ENCODE assay signal across 14 cellular contexts in the genomic region with DNA sequence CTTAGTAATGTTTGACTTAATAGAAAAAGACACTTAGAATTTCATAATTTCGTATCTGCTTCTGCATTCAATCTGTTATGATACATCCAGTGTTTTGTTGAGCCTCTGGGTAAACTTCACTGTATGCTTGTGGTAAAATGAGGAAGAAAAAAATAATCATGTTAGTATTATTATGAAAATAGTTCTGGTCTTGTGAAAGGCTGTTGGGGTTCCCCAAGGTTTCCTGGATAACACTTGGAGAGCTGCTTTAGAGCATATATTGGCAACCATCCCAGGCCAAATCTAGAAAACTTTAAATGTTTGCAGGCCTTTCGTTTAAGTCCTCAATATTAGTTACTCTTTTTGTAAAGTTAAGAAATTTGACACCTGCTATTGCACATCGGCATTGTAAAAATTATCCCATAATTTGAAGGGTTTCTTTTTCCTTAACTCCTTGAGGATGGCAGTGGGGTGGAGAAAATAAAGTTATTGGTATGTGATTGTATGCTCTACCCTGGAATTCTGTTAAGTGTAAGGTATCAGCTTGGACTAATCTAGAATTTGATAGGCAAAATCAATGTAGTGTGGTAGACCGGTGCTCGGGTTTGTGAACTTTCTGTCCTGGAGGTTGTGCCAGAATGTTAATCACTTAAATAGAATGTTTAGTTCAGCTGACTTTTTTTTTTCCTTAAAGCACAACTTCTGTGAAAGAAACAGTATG. TPM values are rescaled to one million over a fixed set of nuclear protein-coding genes. Genes with fewer than 3 reads are reported as not detected.
DNase-seq lines count a peak whose midpoint lies in the region; ATAC-seq, FAIRE-seq and TF ChIP-seq lines count a peak whose summit lies in the region.
"Had no signal": no experiment of that assay in that cellular context is flagged by ENCODE, and none has a peak within 500 bp of the region (broad histone marks: within the 10 kb centered on the region; RNA-seq: fewer than 3 reads in every experiment).

No MANE protein-coding gene starts in this region.

- H3K4me1 Mint-ChIP-seq in endodermal cell: peaks cover 35% of the 10 kb centered on the region

- TF ChIP-seq CTCF in K562 (IDR thresholded peaks at IDR 0.05 in 2 of 3, conservative IDR thresholded peaks at IDR 0.05 in 1 of 3; ENCODE audit: insufficient read depth in 2 of 3, low read depth in 1 of 3, low read length in 3 of 3): no peak
- no peak for TF ChIP-seq CTCF in endodermal cell (conservative IDR thresholded peaks at IDR 0.05)

- H3K4me1 ChIP-seq in K562 (replicated peaks in 1 of 2; ENCODE audit: control insufficient read depth in 2 of 2, insufficient read depth in 2 of 2, low read length in 2 of 2): no peaks in the 10 kb centered on the region; a peak in 2 of 5 replicates
- peaks cover 6% of the 10 kb centered on the region for H3K4me1 ChIP-seq in endodermal cell (ENCODE audit: control insufficient read depth, insufficient read depth, low read length)

- H3K27ac Mint-ChIP-seq in endodermal cell: no peak overlapping the region

- no peaks in the 10 kb centered on the region for H3K27me3 Mint-ChIP-seq in endodermal cell (ENCODE audit: insufficient read depth)

- H3K4me3 ChIP-seq in K562 (no peak overlapping the region), endodermal cell (ENCODE audit: low read length) (no peak overlapping the region)
- H3K4me3 ChIP-seq: uterus had no signal

- H3K9ac ChIP-seq in K562 (ENCODE audit: insufficient read depth in 1 of 2, low read depth in 2 of 2, low read length in 2 of 2): no peak overlapping the region
- no peak overlapping the region for H3K9ac ChIP-seq in endodermal cell (ENCODE audit: extremely low read depth, low read length, poor library complexity, severe bottlenecking)

- H3K36me3 ChIP-seq in K562 (ENCODE audit: control insufficient read depth, insufficient read depth, low read length): peaks cover 94% of the 10 kb centered on the region
- peaks cover 96% of the 10 kb centered on the region for H3K36me3 ChIP-seq in endodermal cell (ENCODE audit: control insufficient read depth, insufficient read depth, low read length)
- H3K36me3 ChIP-seq: uterus had no signal

- TF ChIP-seq RAD21 in K562 (CRISPR knock-in tag; conservative IDR thresholded peaks at IDR 0.05 in 1 of 2, IDR thresholded peaks at IDR 0.05 in 1 of 2): no peak

- DNase-seq in NOMO-1 (lab: John Stamatoyannopoulos, UW; ENCODE audit: unreplicated experiment in 2 of 2) (peak; percentile 4 to 21), NOMO-1 treated with dmso at 0.1 percent for 144 hours (lab: John Stamatoyannopoulos, UW; ENCODE audit: unreplicated experiment) (no peak), K562 (ENCODE audit: extremely low read depth in 1 of 4, low spot score in 3 of 4) (no peak), iris pigment epithelial cell (ENCODE audit: low read depth) (peak; percentile 85), smooth muscle cell of the brain vasculature (ENCODE audit: low read depth, low spot score) (peak; percentile 33), HUDEP-2 (lab: John Stamatoyannopoulos, UW; ENCODE audit: unreplicated experiment in 76 of 76) (no peak), NCI-H2081 treated with DMSO at 0.1 percent for 48 hours (lab: John Stamatoyannopoulos, UW) (no peak), endodermal cell (no peak)
- DNase-seq: activated CD4-positive, alpha-beta T cell treated with anti-CD3 and anti-CD28 coated beads, Interleukin-2, amount 50 U/mL, for 4 hours; GDM1; NCI-H1092 treated with DMSO at 0.1 percent for 48 hours; NCI-H69; uterus had no signal

- FAIRE-seq in K562 (lab: Jason Lieb, UNC): no peak

- ATAC-seq in K562: peak; percentile 17; the same call in 1 of the 3 replicates
- ATAC-seq: activated naive CD4-positive, alpha-beta T cell treated with anti-CD3 and anti-CD28 coated beads, Interleukin-2, amount 50 U/mL, for 72 hours had no signal

- H3K9me3 ChIP-seq in K562 (replicated peaks; ENCODE audit: control insufficient read depth, insufficient read depth, low read depth, low read length) (no peaks in the 10 kb centered on the region), endodermal cell (ENCODE audit: control insufficient read depth, low read length) (no peaks in the 10 kb centered on the region)
- H3K9me3 ChIP-seq: uterus had no signal

- H3K79me2 ChIP-seq in K562 (ENCODE audit: control insufficient read depth, insufficient read depth, low read length): peaks cover 96% of the 10 kb centered on the region

- H3K4me2 ChIP-seq in K562 (ENCODE audit: insufficient read depth, low read length): no peak overlapping the region

- H4K20me1 ChIP-seq in K562 (replicated peaks; ENCODE audit: control insufficient read depth, insufficient read depth, low read length): 0 out of 2 replicates have a peak, but pooled peaks cover 5% of the 10 kb centered on the region

- WGBS in K562 (ENCODE audit: insufficient coverage, low coverage, missing lambda C conversion rate): 94% methylated on average over 5 of the region's 5 CpGs
- 97% methylated on average over 5 of the region's 5 CpGs for WGBS in endodermal cell (ENCODE audit: insufficient coverage in 1 of 2, insufficient read length in 1 of 2), 2 experiments

- TF ChIP-seq EP300 in K562 (IDR thresholded peaks at IDR 0.05; ENCODE audit: low read length): no peak

- POLR2A ChIA-PET in K562 (lab: Yijun Ruan, JAX): no interaction called here

- no peaks in the 10 kb centered on the region for H3K9me3 Mint-ChIP-seq in endodermal cell
- H3K9me3 Mint-ChIP-seq: activated naive CD4-positive, alpha-beta T cell treated with anti-CD3 and anti-CD28 coated beads, Interleukin-2, amount 50 U/mL, for 72 hours had no signal

- in situ Hi-C loops in K562 (cut with MboI): no loop called here

- H3K36me3 Mint-ChIP-seq in endodermal cell (ENCODE audit: low read depth): peaks cover 69% of the 10 kb centered on the region

- H3K9me1 ChIP-seq in K562 (ENCODE audit: control insufficient read depth, insufficient read depth, low read length): no peaks in the 10 kb centered on the region

- intact Hi-C loops in K562 (cut with micrococcal nuclease): loop anchor here (2.0 kb wide), 1 partner anchor 155 kb away; no protein-coding TSS in a partner anchor

- no peak for TF ChIP-seq POLR2A in K562 (conservative IDR thresholded peaks at IDR 0.05)

- H3K4me3 Mint-ChIP-seq in endodermal cell: no peak overlapping the region

- H3K27ac ChIP-seq in K562 (ENCODE audit: extremely low read depth, low read depth, low read length) (no peak overlapping the region), endodermal cell (ENCODE audit: low read depth, low read length) (no peak overlapping the region)

- H3K27me3 ChIP-seq in K562 (ENCODE audit: control insufficient read depth in 2 of 2, insufficient read depth in 2 of 2, low read length in 2 of 2) (no peaks in the 10 kb centered on the region), endodermal cell (ENCODE audit: control insufficient read depth, insufficient read depth, low read length, poor library complexity, severe bottlenecking) (no peaks in the 10 kb centered on the region)
- H3K27me3 ChIP-seq: uterus had no signal

- CTCF ChIA-PET in K562 (lab: Yijun Ruan, JAX; ENCODE audit: low intra/inter-chr PET ratio): interaction anchor here (0.7 kb wide), 1 partner anchor 156 kb away, joined by 3 read pairs; no protein-coding TSS in a partner anchor

- no TSS peak for BruUV-seq in K562 (replicated peaks; lab: Mats Ljungman, UMichigan)

- no peak overlapping the region for H2AFZ ChIP-seq in K562 (ENCODE audit: low read depth, low read length)

TF ChIP-seq in K562, 482 proteins besides CTCF, POLR2A, EP300 and RAD21 (continues in another document):
- no peak for TF ChIP-seq ZSCAN32 (CRISPR knock-in tag; IDR thresholded peaks at IDR 0.05)

RNA-seq across cellular contexts. Expression of a gene that starts 54.5 kb away (rescaled TPM):
- 109 and 323 TPM in 2 replicates for total RNA-seq in K562 (2011; cell fraction: chromatin; rRNA removed; ENCODE audit: low replicate concordance)
- 50.0 and 61.3 TPM in 2 replicates for total RNA-seq in K562 (2011; cell fraction: nucleolus; rRNA removed)
- 147 and 225 TPM in 2 replicates for total RNA-seq in K562 (2011; cell fraction: nucleoplasm; rRNA removed)
- 54.2 and 58.3 TPM in 2 replicates for total RNA-seq in K562 (2014; rRNA removed)
- 83.0 and 94.0 TPM in 2 replicates for total RNA-seq in K562 (2014; rRNA removed; fragmentation: Illumina TruSeq; extraction: Trizol)
- total RNA-seq in K562 (2015; rRNA removed; fragmentation: Illumina TruSeq; extraction: Trizol): 76.1 and 78.2 TPM in 2 replicates
- 69.8 and 79.9 TPM in 2 replicates for total RNA-seq in K562 (2021)
- 113 and 123 TPM in 2 replicates for polyA plus RNA-seq in K562 (2011; rRNA removed)
- 56.4 and 68.4 TPM in 2 replicates for polyA plus RNA-seq in K562 (2011; cell fraction: cytosol; rRNA removed)
- 71.5 and 89.2 TPM in 2 replicates for polyA plus RNA-seq in K562 (2011; cell fraction: nucleus; rRNA removed)
- polyA plus RNA-seq in K562 (2012): 51.5 and 71.6 TPM in 2 replicates
- 96.7 and 116 TPM in 2 replicates for polyA plus RNA-seq in K562 (2014; fragmentation: Illumina TruSeq; extraction: Trizol)
- 10 to 100 TPM; 24.8 to 25.3 TPM for polyA plus RNA-seq in K562 (2014; fragmentation: Nextera tagmentation; extraction: Ambion mirVana)
- polyA plus RNA-seq in K562 (2014; rRNA removed): 51.5 and 56.8 TPM in 2 replicates
- 125 and 138 TPM in 2 replicates for polyA minus RNA-seq in K562 (2011; rRNA and poly(A)+ RNA removed)
- polyA minus RNA-seq in K562 (2011; cell fraction: cytosol; rRNA and poly(A)+ RNA removed): 39.5 and 43.6 TPM in 2 replicates
- polyA minus RNA-seq in K562 (2011; cell fraction: nucleus; rRNA and poly(A)+ RNA removed): 62.7 and 93.2 TPM in 2 replicates
- total RNA-seq in endodermal cell: 100 to 1,000 TPM; 133 TPM
- polyA plus RNA-seq in endodermal cell (2013, experiment 1 of 2): 148 TPM
- polyA plus RNA-seq in endodermal cell (2013, experiment 2 of 2): 145 TPM

Comparison
In these comparisons a context has a peak if more than half of its experiments do, and no peak if none do; other contexts are left out.
1. DNase-seq: peak in NOMO-1 (2 of 2), iris pigment epithelial cell (single experiment) and smooth muscle cell of the brain vasculature (single experiment); none in NOMO-1 treated with dmso at 0.1 percent for 144 hours (single experiment), K562 (0 of 4), HUDEP-2 (0 of 76), NCI-H2081 treated with DMSO at 0.1 percent for 48 hours (single experiment) and endodermal cell (single experiment).